In the genomic region with DNA sequence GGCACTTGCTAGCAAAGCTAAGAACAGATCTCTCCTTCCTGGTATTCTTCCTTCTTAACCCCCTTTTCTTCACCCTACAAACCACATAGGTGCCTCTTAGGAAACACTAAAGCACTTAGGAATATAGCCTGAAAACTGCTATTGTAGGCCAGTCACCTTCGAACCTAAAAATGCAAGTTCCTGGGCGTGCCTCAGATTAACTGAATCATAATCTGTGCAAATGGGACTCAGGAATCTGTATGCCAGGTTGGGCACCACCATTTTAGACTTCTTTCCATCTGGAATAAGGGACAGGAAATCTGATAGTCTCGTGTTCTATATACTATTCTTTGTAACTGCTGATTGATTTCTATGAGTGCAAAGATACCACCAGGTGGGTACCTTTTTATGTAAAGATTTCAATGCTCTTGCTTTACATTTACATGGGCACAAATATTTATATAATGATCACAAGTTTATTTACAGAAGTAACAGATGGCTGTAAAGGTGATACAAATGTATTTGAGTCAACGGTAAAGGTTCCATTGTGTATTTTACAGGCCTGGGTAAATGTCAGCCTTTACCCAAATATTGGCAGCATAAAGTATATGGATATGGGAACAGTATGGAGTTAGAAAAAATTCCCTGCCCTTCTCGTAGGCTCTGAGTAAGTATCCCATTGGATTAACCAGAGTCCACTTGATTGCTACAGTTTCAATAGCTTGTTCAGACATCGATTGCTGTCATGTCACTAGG, we compare ENCODE assay signal across 16 cellular contexts.
DNase-seq lines count a peak whose midpoint lies in the region; ATAC-seq and TF ChIP-seq lines count a peak whose summit lies in the region.
"Had no signal": no experiment of that assay in that cellular context is flagged by ENCODE, and none has a peak within 500 bp of the region (broad histone marks: within the 10 kb centered on the region; RNA-seq: fewer than 3 reads in every experiment).

No MANE protein-coding gene starts in this region.

- intact Hi-C loops in sciatic nerve (cut with DNase I): no loop called here

- H3K27ac ChIP-seq in 22Rv1: peak overlapping the region; percentile 48
- H3K27ac ChIP-seq: SJSA1 had no signal

- ATAC-seq in GM21367 (IDR thresholded peaks at IDR 0.05; ENCODE audit: unreplicated experiment) (no peak), HG03439 (IDR thresholded peaks at IDR 0.05; ENCODE audit: unreplicated experiment) (no peak), sciatic nerve (no peak)

- DNase-seq in DMS53 treated with DMSO at 0.1 percent for 48 hours (lab: John Stamatoyannopoulos, UW; ENCODE audit: unreplicated experiment) (peak; percentile 95), NCI-H1930 (lab: John Stamatoyannopoulos, UW) (peak; percentile 83 to 87), NCI-H748 treated with DMSO at 0.1 percent for 48 hours (lab: John Stamatoyannopoulos, UW) (peak; percentile 76), nucleus accumbens (lab: John Stamatoyannopoulos, UW) (no peak), sciatic nerve (ENCODE audit: low spot score) (no peak)
- DNase-seq: AML-193, DND-41, GDM1, Kasumi-1, NCI-H1694 treated with DMSO at 0.1 percent for 48 hours, NCI-H2227 treated with DMSO at 0.1 percent for 48 hours, SW 1271 had no signal

- no peak for TF ChIP-seq CTCF in 22Rv1 (IDR thresholded peaks at IDR 0.05)

Comparison
In these comparisons a context has a peak if more than half of its experiments do, and no peak if none do; other contexts are left out.
1. DNase-seq: peak in DMS53 treated with DMSO at 0.1 percent for 48 hours (single experiment), NCI-H1930 (2 of 2) and NCI-H748 treated with DMSO at 0.1 percent for 48 hours (single experiment); none in nucleus accumbens (0 of 56) and sciatic nerve (single experiment).